1 cellular context compared by ENCODE assay signal in the genomic region with DNA sequence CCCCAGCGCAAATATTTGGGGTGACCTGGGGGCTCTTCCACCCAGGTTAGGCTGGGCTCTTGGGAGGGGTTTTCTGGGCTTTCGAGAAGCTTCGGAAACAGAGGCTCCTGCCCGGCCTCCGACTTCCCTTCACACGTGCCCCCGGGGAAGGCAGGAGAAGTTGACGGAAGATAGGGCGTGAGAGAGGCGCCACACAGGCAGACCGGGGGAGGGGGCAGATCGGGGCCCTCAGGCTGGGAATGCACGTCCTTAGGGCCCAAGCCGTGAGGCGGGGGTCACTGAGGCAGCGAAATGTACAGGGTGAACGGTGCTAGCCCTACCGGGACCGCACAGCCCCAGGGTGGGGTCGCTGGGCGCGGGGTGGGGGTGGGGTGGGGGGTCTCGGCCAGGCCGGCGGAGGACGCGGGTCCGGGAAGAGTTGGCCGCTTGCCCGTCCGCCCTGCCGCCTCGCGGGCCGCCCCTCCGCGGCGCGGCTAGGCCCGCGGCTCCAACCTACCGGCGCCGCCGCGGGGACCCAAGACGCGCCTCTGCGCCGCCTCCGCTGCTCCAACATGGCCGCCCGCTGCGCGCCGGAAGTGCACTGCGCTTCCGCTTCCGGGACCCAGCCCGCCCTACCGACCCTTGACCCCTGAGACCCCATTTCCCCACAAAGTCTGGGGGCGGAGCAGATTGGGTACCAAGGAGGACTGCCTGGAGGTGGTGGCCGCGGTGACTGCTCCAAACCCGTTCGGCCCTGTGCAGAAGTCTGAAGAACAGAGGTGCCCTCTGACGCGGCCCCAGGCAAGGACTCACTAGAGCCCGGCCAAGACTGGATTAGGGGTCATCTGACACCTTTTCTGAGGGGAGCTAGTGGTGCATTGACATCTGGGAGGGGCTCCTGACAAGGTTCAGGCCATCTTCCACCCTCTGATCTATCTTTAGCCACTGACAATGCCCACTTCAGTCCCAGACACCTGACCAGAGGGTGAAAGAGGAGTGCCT.
TF ChIP-seq lines count a peak whose summit lies in the region.

Gene CCDC71 (minus strand): TSS at position 561 of the 981 bp plus-strand sequence. CDS start 2,123 bp downstream, outside the sequence.

TF ChIP-seq in HepG2, 621 proteins besides CTCF, POLR2A, EP300 and RAD21 (continued from another document and continues in another):
- TF ChIP-seq MAX (IDR thresholded peaks at IDR 0.05) (no peak; the same call in 1 of the 2 replicates), IRF2 (CRISPR knock-in tag; IDR thresholded peaks at IDR 0.05) (0 out of 2 replicates have a peak, but pooled peaks have one; percentile 43), ZNF761 (CRISPR knock-in tag; conservative IDR thresholded peaks at IDR 0.05) (0 out of 2 replicates have a peak, but pooled peaks have one; percentile 31), PTBP1 (IDR thresholded peaks at IDR 0.05; ENCODE audit: low read depth, low read length, poor library complexity, severe bottlenecking) (no peak), PHF5A (CRISPR knock-in tag; IDR thresholded peaks at IDR 0.05; ENCODE audit: low read depth, unreplicated experiment) (peak; percentile 63), SMAD1 (CRISPR knock-in tag; IDR thresholded peaks at IDR 0.05; ENCODE audit: borderline replicate concordance, low read depth) (no peak), STAT5B (CRISPR knock-in tag; IDR thresholded peaks at IDR 0.05) (no peak), ZNF543 (CRISPR knock-in tag; IDR thresholded peaks at IDR 0.05) (no peak), ZIK1 (CRISPR knock-in tag; IDR thresholded peaks at IDR 0.05; ENCODE audit: borderline replicate concordance, low read depth) (no peak), NPAS2 (CRISPR knock-in tag; IDR thresholded peaks at IDR 0.05; ENCODE audit: borderline replicate concordance) (no peak), PRDM10 (CRISPR knock-in tag; IDR thresholded peaks at IDR 0.05; ENCODE audit: low read depth) (no peak), PBX3 (CRISPR knock-in tag; IDR thresholded peaks at IDR 0.05; ENCODE audit: borderline replicate concordance) (no peak), ZNF512B (CRISPR knock-in tag; IDR thresholded peaks at IDR 0.05; ENCODE audit: borderline replicate concordance) (no peak), PCBP1 (IDR thresholded peaks at IDR 0.05; ENCODE audit: borderline replicate concordance, low read depth, low read length) (peak; percentile 88; the same call in 1 of the 2 replicates), ZNF343 (CRISPR knock-in tag; IDR thresholded peaks at IDR 0.05) (peak; percentile 63), RFXANK (CRISPR knock-in tag; IDR thresholded peaks at IDR 0.05) (no peak), THAP8 (CRISPR knock-in tag; IDR thresholded peaks at IDR 0.05; ENCODE audit: borderline replicate concordance) (no peak), ZBTB39 (CRISPR knock-in tag; IDR thresholded peaks at IDR 0.05) (no peak; the same call in 1 of the 2 replicates), ESRRA (CRISPR knock-in tag; IDR thresholded peaks at IDR 0.05; ENCODE audit: low read depth) (0 out of 2 replicates have a peak, but pooled peaks have one; percentile 11), ZNF646 (CRISPR knock-in tag; IDR thresholded peaks at IDR 0.05) (no peak), KDM5B (CRISPR knock-in tag; IDR thresholded peaks at IDR 0.05; ENCODE audit: borderline replicate concordance) (peak; percentile 23; the same call in 1 of the 2 replicates), ZSCAN30 (CRISPR knock-in tag; IDR thresholded peaks at IDR 0.05) (peak; percentile 77; the same call in 1 of the 2 replicates), TCF7 (IDR thresholded peaks at IDR 0.05; ENCODE audit: low read depth) (no peak), BHLHE40 (IDR thresholded peaks at IDR 0.05; ENCODE audit: low read length) (no peak), ZNF263 (CRISPR knock-in tag; IDR thresholded peaks at IDR 0.05) (no peak), ZFP41 (CRISPR knock-in tag; IDR thresholded peaks at IDR 0.05; ENCODE audit: borderline replicate concordance) (no peak), U2AF2 (IDR thresholded peaks at IDR 0.05; ENCODE audit: low read depth, low read length) (no peak), ZNF496 (CRISPR knock-in tag; IDR thresholded peaks at IDR 0.05; ENCODE audit: insufficient replicate concordance) (no peak), STAG1 (CRISPR knock-in tag; IDR thresholded peaks at IDR 0.05) (no peak)
- TF ChIP-seq, protein P1, sequence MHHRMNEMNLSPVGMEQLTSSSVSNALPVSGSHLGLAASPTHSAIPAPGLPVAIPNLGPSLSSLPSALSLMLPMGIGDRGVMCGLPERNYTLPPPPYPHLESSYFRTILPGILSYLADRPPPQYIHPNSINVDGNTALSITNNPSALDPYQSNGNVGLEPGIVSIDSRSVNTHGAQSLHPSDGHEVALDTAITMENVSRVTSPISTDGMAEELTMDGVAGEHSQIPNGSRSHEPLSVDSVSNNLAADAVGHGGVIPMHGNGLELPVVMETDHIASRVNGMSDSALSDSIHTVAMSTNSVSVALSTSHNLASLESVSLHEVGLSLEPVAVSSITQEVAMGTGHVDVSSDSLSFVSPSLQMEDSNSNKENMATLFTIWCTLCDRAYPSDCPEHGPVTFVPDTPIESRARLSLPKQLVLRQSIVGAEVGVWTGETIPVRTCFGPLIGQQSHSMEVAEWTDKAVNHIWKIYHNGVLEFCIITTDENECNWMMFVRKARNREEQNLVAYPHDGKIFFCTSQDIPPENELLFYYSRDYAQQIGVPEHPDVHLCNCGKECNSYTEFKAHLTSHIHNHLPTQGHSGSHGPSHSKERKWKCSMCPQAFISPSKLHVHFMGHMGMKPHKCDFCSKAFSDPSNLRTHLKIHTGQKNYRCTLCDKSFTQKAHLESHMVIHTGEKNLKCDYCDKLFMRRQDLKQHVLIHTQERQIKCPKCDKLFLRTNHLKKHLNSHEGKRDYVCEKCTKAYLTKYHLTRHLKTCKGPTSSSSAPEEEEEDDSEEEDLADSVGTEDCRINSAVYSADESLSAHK (CRISPR knock-in tag; IDR thresholded peaks at IDR 0.05; ENCODE audit: borderline replicate concordance) = no peak
- TF ChIP-seq, protein P2, sequence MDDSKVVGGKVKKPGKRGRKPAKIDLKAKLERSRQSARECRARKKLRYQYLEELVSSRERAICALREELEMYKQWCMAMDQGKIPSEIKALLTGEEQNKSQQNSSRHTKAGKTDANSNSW (CRISPR knock-in tag; IDR thresholded peaks at IDR 0.05; ENCODE audit: borderline replicate concordance) = no peak
